12 cellular contexts compared by ENCODE assay signal in the genomic region with DNA sequence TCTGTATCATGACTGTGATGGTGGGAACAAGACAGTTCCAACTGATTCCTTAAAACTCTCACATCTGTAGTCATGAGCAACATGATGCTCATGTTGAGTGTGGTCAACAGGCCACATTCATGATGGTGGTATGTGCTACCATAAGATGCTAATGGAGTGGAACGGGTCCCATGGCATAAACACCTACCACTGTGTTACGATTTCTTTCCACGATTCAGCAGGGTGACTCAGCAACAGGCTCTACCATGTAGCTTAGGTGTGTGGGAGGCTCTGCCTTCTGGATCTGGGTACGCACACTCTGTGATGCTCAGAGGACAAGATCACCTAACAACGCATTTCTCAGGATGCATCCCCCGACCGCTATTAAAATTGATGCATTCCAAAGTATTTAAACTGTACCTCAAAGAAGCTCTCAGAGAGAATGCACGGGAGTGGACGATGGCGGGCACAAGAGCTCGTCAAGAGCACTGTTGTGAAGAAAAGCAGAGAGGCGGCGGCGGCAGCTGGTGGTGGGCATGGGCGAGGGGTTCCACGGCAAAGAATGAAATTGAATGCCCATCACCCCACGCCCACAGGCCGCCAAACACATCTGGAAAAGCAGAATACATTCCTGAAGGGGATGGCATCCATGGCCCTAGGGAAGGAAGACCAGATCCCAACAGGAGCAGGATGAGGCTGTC.
DNase-seq lines count a peak whose midpoint lies in the region; ATAC-seq, FAIRE-seq and TF ChIP-seq lines count a peak whose summit lies in the region.
"Had no signal": no experiment of that assay in that cellular context is flagged by ENCODE, and none has a peak within 500 bp of the region (broad histone marks: within the 10 kb centered on the region; RNA-seq: fewer than 3 reads in every experiment).

No MANE protein-coding gene starts in this region.

- no peak for TF ChIP-seq RAD21 in HepG2 (CRISPR knock-in tag; IDR thresholded peaks at IDR 0.05)

- TF ChIP-seq EP300 in HepG2 (IDR thresholded peaks at IDR 0.05; ENCODE audit: low read depth in 2 of 2, low read length in 2 of 2) (no peak), HepG2 (CRISPR knock-in tag; IDR thresholded peaks at IDR 0.05; ENCODE audit: borderline replicate concordance) (no peak)

- peaks cover 97% of the 10 kb centered on the region for H3K79me2 ChIP-seq in HepG2 (ENCODE audit: insufficient read depth, low read length)

- peak overlapping the region; percentile 87 for H3K27ac Mint-ChIP-seq in activated naive CD8-positive, alpha-beta T cell treated with anti-CD3 and anti-CD28 coated beads for 36 hours
- H3K27ac Mint-ChIP-seq in natural killer cell treated with Interleukin-12 subunit alpha and Interleukin-12 subunit beta and Interleukin-15 and Interleukin-18, amount 100 ng/mL, for 72 hours = peak overlapping the region; percentile 3 to 47

- peaks cover 88% of the 10 kb centered on the region for H3K4me1 Mint-ChIP-seq in activated naive CD8-positive, alpha-beta T cell treated with anti-CD3 and anti-CD28 coated beads for 36 hours
- H3K4me1 Mint-ChIP-seq in natural killer cell treated with Interleukin-12 subunit alpha and Interleukin-12 subunit beta and Interleukin-15 and Interleukin-18, amount 100 ng/mL, for 72 hours (ENCODE audit: low read depth in 2 of 2) = peaks cover 68 to 83% of the 10 kb centered on the region in 2 donors

- TF ChIP-seq POLR2A in HepG2 (IDR thresholded peaks at IDR 0.05; ENCODE audit: insufficient read depth in 1 of 2, low read depth in 2 of 2, low read length in 2 of 2) = no peak
- TF ChIP-seq POLR2A in right lobe of liver (IDR thresholded peaks at IDR 0.05) = no peak

- H3K4me3 ChIP-seq in HepG2 (replicated peaks in 1 of 3; ENCODE audit: insufficient read depth in 1 of 3, low read depth in 2 of 3, low read length in 3 of 3) (no peak overlapping the region), right lobe of liver (no peak overlapping the region)

- ATAC-seq in HepG2 = no peak
- ATAC-seq in right lobe of liver = no peak
- peak in 1 of 2 donors; percentile 19 for ATAC-seq in natural killer cell treated with Interleukin-12 subunit alpha and Interleukin-12 subunit beta and Interleukin-15 and Interleukin-18, amount 100 ng/mL, for 72 hours
- no peak for ATAC-seq in HG02642 (IDR thresholded peaks at IDR 0.05; ENCODE audit: poor library complexity, unreplicated experiment)
- ATAC-seq: Right ventricle myocardium inferior had no signal

- H3K4me2 ChIP-seq in HepG2 (ENCODE audit: low read depth, low read length) = no peak overlapping the region

- H3K9me3 ChIP-seq in HepG2 (ENCODE audit: low read length) (no peaks in the 10 kb centered on the region), right lobe of liver (no peaks in the 10 kb centered on the region)

- no peaks in the 10 kb centered on the region for H3K9me3 Mint-ChIP-seq in activated naive CD8-positive, alpha-beta T cell treated with anti-CD3 and anti-CD28 coated beads for 36 hours
- H3K9me3 Mint-ChIP-seq in natural killer cell treated with Interleukin-12 subunit alpha and Interleukin-12 subunit beta and Interleukin-15 and Interleukin-18, amount 100 ng/mL, for 72 hours = no peaks in the 10 kb centered on the region

- FAIRE-seq in HepG2 (lab: Jason Lieb, UNC) = no peak
- FAIRE-seq: islet of Langerhans had no signal

- H3K27ac ChIP-seq in HepG2 (ENCODE audit: extremely low read length, insufficient read depth, low read length) (no peak overlapping the region), right lobe of liver (peak overlapping the region in 1 of 3 donors; percentile 60)

- BruUV-seq in HepG2 (replicated peaks; lab: Mats Ljungman, UMichigan) = no TSS peak

- H3K27me3 ChIP-seq in HepG2 (ENCODE audit: control insufficient read depth in 1 of 2, insufficient read depth in 2 of 2, low read length in 2 of 2) (no peaks in the 10 kb centered on the region), right lobe of liver (no peaks in the 10 kb centered on the region)

- CTCF ChIA-PET in HepG2 (lab: Yijun Ruan, JAX; ENCODE audit: low intra/inter-chr PET ratio, low total read pairs) = no interaction called here

- DNase-seq in HepG2 (ENCODE audit: low spot score) (no peak), right lobe of liver (no peak), NCI-H1105 treated with DMSO at 0.1 percent for 48 hours (lab: John Stamatoyannopoulos, UW) (no peak), NCI-H82 treated with DMSO at 0.1 percent for 48 hours (lab: John Stamatoyannopoulos, UW; ENCODE audit: unreplicated experiment) (no peak), AG08396 (ENCODE audit: low spot score) (no peak)
- peak; percentile 64 for DNase-seq in activated naive CD8-positive, alpha-beta T cell treated with anti-CD3 and anti-CD28 coated beads for 36 hours
- no peak for DNase-seq in natural killer cell treated with Interleukin-12 subunit alpha and Interleukin-12 subunit beta and Interleukin-15 and Interleukin-18, amount 100 ng/mL, for 72 hours (ENCODE audit: low spot score)
- DNase-seq: NCI-H1105, substantia nigra had no signal

- H2AFZ ChIP-seq in HepG2 (ENCODE audit: low read length) = no peak overlapping the region

- H3K27me3 Mint-ChIP-seq in activated naive CD8-positive, alpha-beta T cell treated with anti-CD3 and anti-CD28 coated beads for 36 hours = no peaks in the 10 kb centered on the region
- H3K27me3 Mint-ChIP-seq in natural killer cell treated with Interleukin-12 subunit alpha and Interleukin-12 subunit beta and Interleukin-15 and Interleukin-18, amount 100 ng/mL, for 72 hours = no peaks in the 10 kb centered on the region

- H3K36me3 ChIP-seq in HepG2 (replicated peaks in 1 of 2; ENCODE audit: control insufficient read depth in 1 of 2, insufficient read depth in 2 of 2, low read length in 2 of 2) = peaks cover 11 to 16% of the 10 kb centered on the region in 2 experiments
- no peaks in the 10 kb centered on the region for H3K36me3 ChIP-seq in right lobe of liver

- TF ChIP-seq CTCF in HepG2 (CRISPR knock-in tag; IDR thresholded peaks at IDR 0.05) (no peak), right lobe of liver (IDR thresholded peaks at IDR 0.05) (no peak)

- H3K4me3 Mint-ChIP-seq in activated naive CD8-positive, alpha-beta T cell treated with anti-CD3 and anti-CD28 coated beads for 36 hours = no peak overlapping the region
- H3K4me3 Mint-ChIP-seq in natural killer cell treated with Interleukin-12 subunit alpha and Interleukin-12 subunit beta and Interleukin-15 and Interleukin-18, amount 100 ng/mL, for 72 hours = peak overlapping the region; percentile 22

- WGBS in HepG2 (ENCODE audit: low lambda C conversion rate) = 95% methylated on average over 18 of the region's 18 CpGs
- 93% methylated on average over 14 of the region's 18 CpGs for WGBS in right lobe of liver (ENCODE audit: insufficient coverage, low coverage, low lambda C conversion rate, missing lambda C conversion rate)

- intact Hi-C loops in HepG2 (cut with micrococcal nuclease; ENCODE audit: unreplicated experiment) = no loop called here
- intact Hi-C loops in right lobe of liver (cut with DNase I) = no loop called here

- H3K4me1 ChIP-seq in HepG2 (ENCODE audit: insufficient read depth, low read length) (peaks cover 81% of the 10 kb centered on the region), right lobe of liver (peaks cover 0 to 65% (median 29%) of the 10 kb centered on the region in 4 donors)

- POLR2A ChIA-PET in HepG2 (lab: Yijun Ruan, JAX) = interaction anchor here (1.0 kb wide), 1 partner anchor 7 kb away, joined by 3 read pairs; no protein-coding TSS in a partner anchor

- H3K36me3 Mint-ChIP-seq in activated naive CD8-positive, alpha-beta T cell treated with anti-CD3 and anti-CD28 coated beads for 36 hours = peaks cover 42% of the 10 kb centered on the region
- H3K36me3 Mint-ChIP-seq in natural killer cell treated with Interleukin-12 subunit alpha and Interleukin-12 subunit beta and Interleukin-15 and Interleukin-18, amount 100 ng/mL, for 72 hours = no peaks in the 10 kb centered on the region

- H3K9ac ChIP-seq in HepG2 (ENCODE audit: insufficient read depth, low read depth, low read length) = no peak overlapping the region

- peaks cover 97% of the 10 kb centered on the region for H4K20me1 ChIP-seq in HepG2 (ENCODE audit: insufficient read depth, low read length)

- in situ Hi-C loops in HepG2 (cut with HindIII; ENCODE audit: extremely low pct_ligation_motif_present, low pct_unique_long_range_greater_than_20kb) = no loop called here

TF ChIP-seq in HepG2, 621 proteins besides CTCF, POLR2A, EP300 and RAD21:
- no peak for TF ChIP-seq NFRKB (IDR thresholded peaks at IDR 0.05)
- TF ChIP-seq RBM22 (optimal IDR thresholded peaks at IDR 0.05; ENCODE audit: low read length) = peak; percentile 26
- 0 out of 2 replicates have a peak, but pooled peaks have one; percentile 33 for TF ChIP-seq ZNF558 (CRISPR knock-in tag; IDR thresholded peaks at IDR 0.05; ENCODE audit: borderline replicate concordance)
